In the genomic region with DNA sequence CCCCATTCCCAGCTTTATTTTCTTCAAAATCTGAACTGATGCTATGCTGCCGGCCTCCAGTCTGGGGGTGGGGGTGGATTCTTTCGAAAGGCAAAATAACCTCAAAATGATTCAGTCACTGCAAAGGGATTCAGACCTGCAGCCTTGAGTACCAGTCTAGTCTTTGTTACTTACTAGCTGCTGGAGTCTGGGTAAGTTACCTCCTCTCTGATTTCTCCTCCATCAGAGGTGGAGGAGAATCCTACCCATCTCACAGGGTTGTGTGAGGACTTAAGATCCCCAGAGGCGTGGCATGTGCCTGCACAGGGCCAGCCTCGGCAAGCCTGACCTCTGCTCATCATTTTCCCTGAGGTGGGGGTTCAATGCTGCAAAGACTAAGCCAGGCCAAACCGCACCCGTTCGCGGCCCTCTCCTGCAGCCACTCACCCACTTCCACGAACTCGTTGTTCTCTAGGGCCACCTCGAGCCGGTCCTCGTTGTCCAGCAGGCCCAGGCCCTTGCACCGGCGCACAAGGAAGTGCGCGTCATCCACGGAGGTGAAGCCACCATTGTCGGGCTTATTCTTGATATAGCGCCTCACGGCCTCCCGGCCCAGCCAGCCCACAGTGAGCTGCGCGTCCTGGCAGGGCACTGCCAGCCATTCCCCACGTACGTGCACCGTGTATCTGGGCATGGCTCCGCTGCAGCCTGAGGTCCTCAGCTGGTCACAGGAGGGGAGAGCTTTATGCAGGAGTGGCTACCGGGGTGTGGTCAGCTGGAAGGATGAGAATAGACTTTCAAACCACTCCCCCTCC, we compare ENCODE assay signal across 24 cellular contexts. TPM values are rescaled to one million over a fixed set of nuclear protein-coding genes. Genes with fewer than 3 reads are reported as not detected.
A peak's percentile ranks its signal among the peaks of the same experiment; 100 is the strongest.
DNase-seq lines count a peak whose midpoint lies in the region; ATAC-seq, FAIRE-seq and TF ChIP-seq lines count a peak whose summit lies in the region.
"Had no signal": no experiment of that assay in that cellular context is flagged by ENCODE, and none has a peak within 500 bp of the region (broad histone marks: within the 10 kb centered on the region; RNA-seq: fewer than 3 reads in every experiment).

No MANE protein-coding gene starts in this region.

- no peak overlapping the region for H3K18ac ChIP-seq in H1 (ENCODE audit: extremely low read depth, low read length)

- ATAC-seq in mucosa of descending colon (peak; percentile 6), GM19467 (IDR thresholded peaks at IDR 0.05; ENCODE audit: unreplicated experiment) (no peak), GM19324 (IDR thresholded peaks at IDR 0.05; ENCODE audit: low FRiP score, unreplicated experiment) (no peak), HG03442 (IDR thresholded peaks at IDR 0.05; ENCODE audit: unreplicated experiment) (no peak)
- ATAC-seq: activated T-cell treated with anti-CD3 and anti-CD28 coated beads, Interleukin-2, amount 50 U/mL, for 72 hours; SK-N-SH treated with all-trans-retinoic acid at 6 μM for 48 hours had no signal

- no peak overlapping the region for H2BK20ac ChIP-seq in H1 (ENCODE audit: low read length)

- H3K36me3 ChIP-seq in BLaER1 (peaks cover 12% of the 10 kb centered on the region; the same call in 1 of the 2 replicates), H1 (ENCODE audit: control insufficient read depth in 2 of 4, insufficient read depth in 4 of 4, low read length in 3 of 4) (peaks cover 0 to 5% (median 0%) of the 10 kb centered on the region in 4 experiments; a peak in 1 of 8 replicates), mucosa of descending colon (ENCODE audit: low read depth) (no peaks in the 10 kb centered on the region)
- H3K36me3 ChIP-seq: MG63, uterus, WERI-Rb-1 had no signal

- H3K23me2 ChIP-seq in H1 (ENCODE audit: low read depth, low read length), result no peaks in the 10 kb centered on the region

- no peak overlapping the region for H3K4me2 ChIP-seq in BLaER1
- no peak overlapping the region for H3K4me2 ChIP-seq in H1 (ENCODE audit: insufficient read depth in 1 of 2, low read depth in 2 of 2, low read length in 2 of 2)

- FAIRE-seq in H1 (lab: Jason Lieb, UNC), result no peak
- FAIRE-seq: D721Med, endometrium had no signal

- peak overlapping the region; percentile 65 for H4K8ac ChIP-seq in H1 (ENCODE audit: extremely low read depth, insufficient read depth, low read length)

- WGBS in H1 (ENCODE audit: extremely low coverage in 1 of 2, insufficient coverage in 1 of 2, insufficient read length in 1 of 2, insufficient replicate concordance in 2 of 2, low coverage in 1 of 2, low lambda C conversion rate in 2 of 2, missing lambda C conversion rate in 1 of 2), 2 experiments, result 89% methylated on average over 29 of the region's 29 CpGs; no CpG with 5 or more reads in 1 of the 2 experiments

- H3K79me2 ChIP-seq in H1 (ENCODE audit: control insufficient read depth in 1 of 2, insufficient read depth in 2 of 2, low read length in 2 of 2), result no peaks in the 10 kb centered on the region

- H3K27me3 ChIP-seq in BLaER1 (no peaks in the 10 kb centered on the region), HL-60 (ENCODE audit: insufficient read depth, poor library complexity, severe bottlenecking) (no peaks in the 10 kb centered on the region), H1 (replicated peaks in 1 of 4; ENCODE audit: control insufficient read depth in 3 of 4, extremely low read depth in 1 of 4, insufficient read depth in 3 of 4, low read length in 3 of 4) (no peaks in the 10 kb centered on the region)
- H3K27me3 ChIP-seq: uterus had no signal

- no peak overlapping the region for H2AFZ ChIP-seq in H1 (ENCODE audit: low read length)

- no peak overlapping the region for H3K14ac ChIP-seq in H1 (ENCODE audit: insufficient read length)

- H4K91ac ChIP-seq in H1 (replicated peaks; ENCODE audit: insufficient read length, low read length), result no peak overlapping the region

- peak overlapping the region; percentile 31; the same call in 1 of the 2 replicates for H3K27ac ChIP-seq in BLaER1
- H3K27ac ChIP-seq in HL-60 (replicated peaks), result peak overlapping the region; percentile 89
- no peak overlapping the region for H3K27ac ChIP-seq in H1 (ENCODE audit: low read depth, low read length)
- H3K27ac ChIP-seq: C4-2B, psoas muscle, uterus had no signal

- no peak overlapping the region for H2BK12ac ChIP-seq in H1 (ENCODE audit: low read depth, low read length)

- DNase-seq in HL-60 (ENCODE audit: low read depth in 1 of 2, low spot score in 1 of 2), result no peak
- no peak for DNase-seq in H1 (ENCODE audit: low read depth in 1 of 2, low spot score in 2 of 2)
- DNase-seq in mucosa of descending colon, result no peak
- DNase-seq in T1000 (lab: John Stamatoyannopoulos, UW), result no peak
- DNase-seq: activated CD4-positive, alpha-beta T cell treated with anti-CD3 and anti-CD28 coated beads, Interleukin-2, amount 10 ng/mL, durations not matched to agents 24 days and 14 days; activated naive CD4-positive, alpha-beta T cell treated with anti-CD3 and anti-CD28 coated beads for 36 hours; activated T-cell treated with anti-CD3 and anti-CD28 coated beads, Interleukin-2, amount 50 U/mL, for 72 hours; amygdala; cortex of kidney; islet precursor cell; MG63; NCI-H187; psoas muscle; uterus; WERI-Rb-1 had no signal

- POLR2A ChIA-PET in H1 (lab: Charles Lee; ENCODE audit: partially characterized antibody), result no interaction called here

- H4K5ac ChIP-seq in H1 (ENCODE audit: insufficient read length, low read depth, low read length), result no peak overlapping the region

- intact Hi-C loops in mucosa of descending colon (cut with DNase I, micrococcal nuclease), result no loop called here

- no peak for TF ChIP-seq RAD21 in H1 (IDR thresholded peaks at IDR 0.05 in 1 of 2, conservative IDR thresholded peaks at IDR 0.05 in 1 of 2; ENCODE audit: low read depth in 2 of 2, low read length in 2 of 2)

- no peak for TF ChIP-seq POLR2A in H1 (IDR thresholded peaks at IDR 0.05; ENCODE audit: control extremely low read depth in 1 of 2, low read depth in 2 of 2, low read length in 2 of 2)

- H3K4ac ChIP-seq in H1 (replicated peaks; ENCODE audit: insufficient read length, low read depth, low read length), result no peak overlapping the region

- no peak overlapping the region for H3K4me3 ChIP-seq in BLaER1
- H3K4me3 ChIP-seq in HL-60 (replicated peaks; ENCODE audit: insufficient read depth, low read length), result peak overlapping the region; percentile 26
- H3K4me3 ChIP-seq in H1 (ENCODE audit: extremely low read depth in 1 of 4, insufficient read depth in 2 of 4, low read depth in 3 of 4, low read length in 4 of 4), result no peak overlapping the region
- no peak overlapping the region for H3K4me3 ChIP-seq in mucosa of descending colon
- H3K4me3 ChIP-seq: MG63, psoas muscle, skin epidermis, uterus had no signal

- H3K9ac ChIP-seq in BLaER1 (no peak overlapping the region), H1 (replicated peaks in 1 of 4; ENCODE audit: extremely low read depth in 1 of 4, low read depth in 3 of 4, low read length in 3 of 4) (no peak overlapping the region)

- no peak overlapping the region for H3K23ac ChIP-seq in H1 (ENCODE audit: insufficient read length)

- no peak overlapping the region for H3K56ac ChIP-seq in H1 (replicated peaks; ENCODE audit: insufficient read length, low read depth, low read length)

- TF ChIP-seq EP300 in H1 (IDR thresholded peaks at IDR 0.05; ENCODE audit: borderline replicate concordance in 1 of 2, low read depth in 2 of 2, low read length in 2 of 2), result no peak

- H2BK120ac ChIP-seq in H1 (replicated peaks; ENCODE audit: low read depth, low read length), result no peak overlapping the region

- no peak overlapping the region for H2BK5ac ChIP-seq in H1 (ENCODE audit: low read depth, low read length)

- no peak overlapping the region for H2BK15ac ChIP-seq in H1 (ENCODE audit: low read length)

- CTCF ChIA-PET in H1 (lab: Charles Lee; ENCODE audit: partially characterized antibody), result interaction anchor here (0.6 to 8.7 kb wide), 5 partner anchors 18 to 354 kb away, joined by 3 to 149 read pairs (median 69); no protein-coding TSS in a partner anchor

- no peak overlapping the region for H2AK5ac ChIP-seq in H1 (ENCODE audit: low read depth, low read length)

- no peaks in the 10 kb centered on the region for H4K20me1 ChIP-seq in BLaER1
- H4K20me1 ChIP-seq in H1 (replicated peaks in 1 of 2; ENCODE audit: control insufficient read depth in 1 of 2, insufficient read depth in 2 of 2, low read length in 2 of 2), result no peaks in the 10 kb centered on the region

- H3K9me3 ChIP-seq in BLaER1, result no peaks in the 10 kb centered on the region
- H3K9me3 ChIP-seq in H1 (ENCODE audit: insufficient read depth in 2 of 2, low read depth in 1 of 2, low read length in 1 of 2), result no peaks in the 10 kb centered on the region
- no peaks in the 10 kb centered on the region for H3K9me3 ChIP-seq in mucosa of descending colon
- H3K9me3 ChIP-seq: MG63, psoas muscle, uterus had no signal

- peaks cover 7% of the 10 kb centered on the region for H3K4me1 ChIP-seq in BLaER1
- peaks cover 0 to 3% (median 0%) of the 10 kb centered on the region in 4 experiments; a peak in 1 of 7 replicates for H3K4me1 ChIP-seq in H1 (replicated peaks in 1 of 4; ENCODE audit: control insufficient read depth in 3 of 4, insufficient read depth in 4 of 4, low read length in 3 of 4)
- H3K4me1 ChIP-seq in mucosa of descending colon (ENCODE audit: low read depth), result no peaks in the 10 kb centered on the region
- H3K4me1 ChIP-seq: psoas muscle, uterus had no signal

- H3K79me1 ChIP-seq in H1 (ENCODE audit: low read depth, low read length), result no peaks in the 10 kb centered on the region

- TF ChIP-seq CTCF in HL-60 (IDR thresholded peaks at IDR 0.05; ENCODE audit: insufficient read depth, low read length), result no peak
- no peak for TF ChIP-seq CTCF in H1 (IDR thresholded peaks at IDR 0.05; ENCODE audit: control extremely low read depth in 1 of 3, insufficient read depth in 1 of 3, low read depth in 1 of 3, low read length in 3 of 3)
- TF ChIP-seq CTCF in mucosa of descending colon (IDR thresholded peaks at IDR 0.05), result no peak

RNA-seq across cellular contexts. Expression of a gene that starts 0.7 kb away (rescaled TPM):
- total RNA-seq in H1 (2021; fragmentation: NEBNext Ultra II Directional; extraction: Animal tissue kit (Norgen Biotek cat#: 25700)), result 0.17 and 0.44 TPM in 2 replicates
- polyA plus RNA-seq in H1 (2011; rRNA removed), result 0.08 and 0.12 TPM in 2 replicates
- 0.40 TPM for polyA plus RNA-seq in H1 (2011; cell fraction: cytosol; rRNA removed)
- polyA plus RNA-seq in H1 (2011; cell fraction: nucleus; rRNA removed), result 1.2 TPM
- 0.09 to 0.44 TPM (median 0.18 TPM) in 4 replicates for polyA plus RNA-seq in H1 (2012, experiment 1 of 2)
- polyA plus RNA-seq in H1 (2012, experiment 2 of 2), result 0.13 TPM
- polyA plus RNA-seq in H1 (2013, experiment 1 of 2), result 0.16 TPM
- 0.20 TPM for polyA plus RNA-seq in H1 (2013, experiment 2 of 2)
- polyA minus RNA-seq in H1 (2011; rRNA and poly(A)+ RNA removed), result 0.15 and 0.73 TPM in 2 replicates
- not detected for polyA minus RNA-seq in H1 (2011; cell fraction: cytosol; rRNA and poly(A)+ RNA removed)
- polyA minus RNA-seq in H1 (2011; cell fraction: nucleus; rRNA and poly(A)+ RNA removed), result 1.1 TPM
- total RNA-seq in mucosa of descending colon, result 1 to 10 TPM; 1.0 to 1.8 (median 1.5) TPM

RNA-seq across cellular contexts. Expression of a gene that starts 40.0 kb away (rescaled TPM):
- 161 and 167 TPM in 2 replicates for total RNA-seq in H1 (2021; fragmentation: NEBNext Ultra II Directional; extraction: Animal tissue kit (Norgen Biotek cat#: 25700))
- 77.8 and 106 TPM in 2 replicates for polyA plus RNA-seq in H1 (2011; rRNA removed)
- polyA plus RNA-seq in H1 (2011; cell fraction: cytosol; rRNA removed), result 161 TPM
- 89.3 TPM for polyA plus RNA-seq in H1 (2011; cell fraction: nucleus; rRNA removed)
- 135 to 179 TPM (median 147 TPM) in 4 replicates for polyA plus RNA-seq in H1 (2012, experiment 1 of 2)
- polyA plus RNA-seq in H1 (2012, experiment 2 of 2), result 27.7 TPM
- polyA plus RNA-seq in H1 (2013, experiment 1 of 2), result 172 TPM
- 166 TPM for polyA plus RNA-seq in H1 (2013, experiment 2 of 2)
- 110 and 126 TPM in 2 replicates for polyA minus RNA-seq in H1 (2011; rRNA and poly(A)+ RNA removed)
- polyA minus RNA-seq in H1 (2011; cell fraction: cytosol; rRNA and poly(A)+ RNA removed), result 68.2 TPM
- 93.7 TPM for polyA minus RNA-seq in H1 (2011; cell fraction: nucleus; rRNA and poly(A)+ RNA removed)
- 10 to 100 TPM; 52.8 to 68.2 (median 56.9) TPM for total RNA-seq in mucosa of descending colon

RNA-seq across cellular contexts. Expression of a gene that starts 52.3 kb away (rescaled TPM):
- 0.34 TPM in 1 of 2 replicates, not detected in the other for total RNA-seq in H1 (2021; fragmentation: NEBNext Ultra II Directional; extraction: Animal tissue kit (Norgen Biotek cat#: 25700))
- polyA plus RNA-seq in H1 (2011; rRNA removed), result 0.14 TPM in 2 replicates
- 0.36 TPM for polyA plus RNA-seq in H1 (2011; cell fraction: cytosol; rRNA removed)
- 0.61 TPM for polyA plus RNA-seq in H1 (2011; cell fraction: nucleus; rRNA removed)
- polyA plus RNA-seq in H1 (2012, experiment 1 of 2), result 0.14 to 0.54 TPM (median 0.31 TPM) in 3 of 4 replicates, not detected in the other
- polyA plus RNA-seq in H1 (2012, experiment 2 of 2), result not detected
- 0.14 TPM for polyA plus RNA-seq in H1 (2013, experiment 1 of 2)
- polyA plus RNA-seq in H1 (2013, experiment 2 of 2), result 0.17 TPM
- polyA minus RNA-seq in H1 (2011; rRNA and poly(A)+ RNA removed), result 0.17 and 0.22 TPM in 2 replicates
- polyA minus RNA-seq in H1 (2011; cell fraction: cytosol; rRNA and poly(A)+ RNA removed), result not detected
- polyA minus RNA-seq in H1 (2011; cell fraction: nucleus; rRNA and poly(A)+ RNA removed), result 1.6 TPM
- under 1 TPM in 2 of 3 donors, not detected in 1; 0.35 to 0.41 TPM for total RNA-seq in mucosa of descending colon

RNA-seq across cellular contexts. Expression of a gene that starts 53.0 kb away (rescaled TPM):
- not detected in 2 replicates for total RNA-seq in H1 (2021; fragmentation: NEBNext Ultra II Directional; extraction: Animal tissue kit (Norgen Biotek cat#: 25700))
- 0.02 TPM in 1 of 2 replicates, not detected in the other for polyA plus RNA-seq in H1 (2011; rRNA removed)
- polyA plus RNA-seq in H1 (2011; cell fraction: cytosol; rRNA removed), result 0.03 TPM
- not detected for polyA plus RNA-seq in H1 (2011; cell fraction: nucleus; rRNA removed)
- polyA plus RNA-seq in H1 (2012, experiment 1 of 2), result not detected in 4 replicates
- polyA plus RNA-seq in H1 (2012, experiment 2 of 2), result not detected
- 0.02 TPM for polyA plus RNA-seq in H1 (2013, experiment 1 of 2)
- polyA plus RNA-seq in H1 (2013, experiment 2 of 2), result not detected
- not detected in 2 replicates for polyA minus RNA-seq in H1 (2011; rRNA and poly(A)+ RNA removed)
- polyA minus RNA-seq in H1 (2011; cell fraction: cytosol; rRNA and poly(A)+ RNA removed), result not detected
- polyA minus RNA-seq in H1 (2011; cell fraction: nucleus; rRNA and poly(A)+ RNA removed), result not detected
- total RNA-seq in mucosa of descending colon, result not detected
- total RNA-seq: activated CD4-positive, alpha-beta T cell treated with anti-CD3 and anti-CD28 coated beads, Interleukin-2, amount 10 ng/mL, durations not matched to agents 24 days and 14 days had no signal
